27 cellular contexts compared by ENCODE assay signal in the genomic region with DNA sequence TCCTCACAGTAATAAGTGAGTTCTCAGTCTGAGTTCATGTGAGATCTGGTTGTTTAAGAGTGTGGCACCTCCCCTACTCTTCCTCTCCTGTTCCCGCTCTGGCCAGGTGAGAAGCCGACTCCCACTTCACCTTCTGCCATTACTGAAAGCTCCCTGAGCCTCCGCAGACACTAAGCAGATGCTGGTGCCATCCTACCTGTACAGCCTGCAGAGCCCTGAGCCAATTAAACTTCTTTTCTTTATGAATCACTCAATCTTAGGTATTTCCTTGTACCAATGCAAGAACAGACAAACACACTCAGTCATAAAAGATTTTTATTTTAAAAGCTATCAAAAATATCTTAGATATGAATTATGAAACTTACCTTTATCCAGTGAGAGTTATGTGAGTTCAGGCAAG.
"Had no signal": no experiment of that assay in that cellular context is flagged by ENCODE, and none has a peak within 500 bp of the region (broad histone marks: within the 10 kb centered on the region; RNA-seq: fewer than 3 reads in every experiment).

No MANE protein-coding gene starts in this region.

- H3K4me3 ChIP-seq: stomach, suprapubic skin, testis, thoracic aorta, thyroid gland, tibial artery, tibial nerve, transverse colon, upper lobe of left lung, upper lobe of right lung, uterus, vagina had no signal

- H3K27ac ChIP-seq: stomach, suprapubic skin, testis, thoracic aorta, thyroid gland, tibial artery, tibial nerve, transverse colon, upper lobe of left lung, upper lobe of right lung, uterus, vagina had no signal

- H3K9me3 Mint-ChIP-seq: type B pancreatic cell had no signal

- H3K36me3 Mint-ChIP-seq: stimulated activated effector memory CD8-positive, alpha-beta T cell treated with anti-CD3 and anti-CD28 coated beads, Interleukin-12 subunit alpha, Interleukin-12 subunit beta, amount 100 ng/mL, for 72 hours; type B pancreatic cell had no signal

- ATAC-seq: stimulated activated effector memory CD8-positive, alpha-beta T cell treated with anti-CD3 and anti-CD28 coated beads, Interleukin-12 subunit alpha, Interleukin-12 subunit beta, amount 100 ng/mL, for 72 hours; stimulated activated memory B cell treated with anti-CD40 and anti-IgM and Interleukin-4, amounts not matched to agents 10 μg/mL and 1 μg/mL and 100 μg/mL, for 72 hours; stimulated activated naive CD8-positive, alpha-beta T cell treated with anti-CD3 and anti-CD28 coated beads, Interleukin-15, amount 100 ng/mL, for 72 hours; stimulated activated naive CD8-positive, alpha-beta T cell treated with anti-CD3 and anti-CD28 coated beads, Interleukin-15, Interleukin-2, amounts not matched to agents 100 U/mL and 50 U/mL, for 24 hours; upper lobe of right lung had no signal

- H3K27ac Mint-ChIP-seq: stimulated activated effector memory CD8-positive, alpha-beta T cell treated with anti-CD3 and anti-CD28 coated beads, Interleukin-12 subunit alpha, Interleukin-12 subunit beta, amount 100 ng/mL, for 72 hours; stimulated activated memory B cell treated with anti-CD40 and anti-IgM and Interleukin-4, amounts not matched to agents 10 μg/mL and 1 μg/mL and 100 μg/mL, for 72 hours; stimulated activated naive CD8-positive, alpha-beta T cell treated with anti-CD3 and anti-CD28 coated beads, Interleukin-15, amount 100 ng/mL, for 72 hours; stimulated activated naive CD8-positive, alpha-beta T cell treated with anti-CD3 and anti-CD28 coated beads, Interleukin-15, Interleukin-2, amounts not matched to agents 100 ng/mL and 50 ng/mL, for 24 hours; type B pancreatic cell had no signal

- H3K9me3 ChIP-seq: stomach, suprapubic skin, testis, thoracic aorta, thyroid gland, tibial artery, transverse colon, upper lobe of left lung, upper lobe of right lung, uterus, vagina had no signal

- H3K4me3 Mint-ChIP-seq: stimulated activated effector memory CD8-positive, alpha-beta T cell treated with anti-CD3 and anti-CD28 coated beads, Interleukin-12 subunit alpha, Interleukin-12 subunit beta, amount 100 ng/mL, for 72 hours; stimulated activated memory B cell treated with anti-CD40 and anti-IgM and Interleukin-4, amounts not matched to agents 10 μg/mL and 1 μg/mL and 100 μg/mL, for 72 hours; stimulated activated naive CD8-positive, alpha-beta T cell treated with anti-CD3 and anti-CD28 coated beads, Interleukin-15, amount 100 ng/mL, for 72 hours; stimulated activated naive CD8-positive, alpha-beta T cell treated with anti-CD3 and anti-CD28 coated beads, Interleukin-15, Interleukin-2, amounts not matched to agents 100 ng/mL and 50 ng/mL, for 24 hours; type B pancreatic cell had no signal

- H3K36me3 ChIP-seq: stomach, suprapubic skin, thoracic aorta, thyroid gland, tibial artery, tibial nerve, transverse colon, upper lobe of left lung, upper lobe of right lung, uterus, vagina had no signal

- H3K27me3 ChIP-seq: testis, thyroid gland, upper lobe of left lung, uterus, vagina had no signal

- H3K4me1 Mint-ChIP-seq: stimulated activated effector memory CD8-positive, alpha-beta T cell treated with anti-CD3 and anti-CD28 coated beads, Interleukin-12 subunit alpha, Interleukin-12 subunit beta, amount 100 ng/mL, for 72 hours; stimulated activated memory B cell treated with anti-CD40 and anti-IgM and Interleukin-4, amounts not matched to agents 10 μg/mL and 1 μg/mL and 100 μg/mL, for 72 hours; stimulated activated naive CD8-positive, alpha-beta T cell treated with anti-CD3 and anti-CD28 coated beads, Interleukin-15, amount 100 ng/mL, for 72 hours had no signal

- H3K4me1 ChIP-seq: stomach, suprapubic skin, testis, thyroid gland, tibial artery, tibial nerve, transverse colon, upper lobe of left lung, upper lobe of right lung, uterus, vagina had no signal

- DNase-seq: stimulated activated CD4-positive, alpha-beta T cell treated with anti-CD3 and anti-CD28 coated beads, Interleukin-2, amount 100 ng/mL, for 24 hours; stimulated activated CD4-positive, alpha-beta T cell treated with anti-CD3 and anti-CD28 coated beads, Interleukin-2, amount 100 ng/mL, for 48 hours; stimulated activated CD4-positive, alpha-beta T cell treated with anti-CD3 and anti-CD28 coated beads, Interleukin-4, amount 100 ng/mL, for 1 hour; stimulated activated CD4-positive, alpha-beta T cell treated with anti-CD3 and anti-CD28 coated beads, Interleukin-4, amount 100 ng/mL, for 24 hours; stimulated activated CD4-positive, alpha-beta T cell treated with anti-CD3 and anti-CD28 coated beads, Interleukin-4, amount 100 ng/mL, for 4 hours; stimulated activated CD8-positive, alpha-beta memory T cell treated with anti-CD3 and anti-CD28 coated beads, Interleukin-4, amount 100 ng/mL, for 48 hours; stimulated activated naive CD4-positive, alpha-beta T cell; stimulated activated naive CD4-positive, alpha-beta T cell treated with Interleukin-2 at 50 U/mL for 16 hours; stimulated activated naive CD8-positive, alpha-beta T cell treated with anti-CD3 and anti-CD28 coated beads, Interleukin-15, amount 100 ng/mL, for 72 hours; stimulated activated naive CD8-positive, alpha-beta T cell treated with anti-CD3 and anti-CD28 coated beads, Interleukin-15, Interleukin-2, amounts not matched to agents 100 U/mL and 50 U/mL, for 24 hours; stomach; substantia nigra; testis; thyroid gland; tibial artery; transverse colon; upper lobe of left lung; upper lobe of right lung; uterus had no signal
